ENCODE assay signal across 6 cellular contexts in genomic region chr6:136431306-136431705, GRCh38.
DNase-seq lines count a peak whose midpoint lies in the region; ATAC-seq and TF ChIP-seq lines count a peak whose summit lies in the region.
"Not testable (repeated sequence)": the region's sequence is repeated elsewhere in the genome, so short reads cannot be mapped to it uniquely, and the experiment has no call there.

No MANE protein-coding gene starts in this region.

- not testable (repeated sequence) for H3K36me3 ChIP-seq in HEK293 (ENCODE audit: control insufficient read depth in 2 of 2, insufficient read depth in 1 of 2, low read length in 2 of 2)

- H3K27me3 Mint-ChIP-seq in WTC11 (ENCODE audit: low read depth): not testable (repeated sequence)

- not testable (repeated sequence) for TF ChIP-seq CTCF in 22Rv1 (IDR thresholded peaks at IDR 0.05); HEK293 (tag by site-specific recombination; IDR thresholded peaks at IDR 0.05); WTC11 (IDR thresholded peaks at IDR 0.05); dorsolateral prefrontal cortex (IDR thresholded peaks at IDR 0.05 in 54 of 56, conservative IDR thresholded peaks at IDR 0.05 in 2 of 56; ENCODE audit: low read depth in 1 of 56, partially characterized antibody in 56 of 56)

- POLR2A ChIA-PET in HEK293 (lab: Yijun Ruan, JAX): not testable (repeated sequence)
- POLR2A ChIA-PET in WTC11 (lab: Charles Lee): interaction anchor here (0.6 kb wide), 1 partner anchor 65 kb away, joined by 4 read pairs; no protein-coding TSS in a partner anchor

- H3K27ac ChIP-seq in 22Rv1: peak overlapping the region; percentile 79
- not testable (repeated sequence) for H3K27ac ChIP-seq in HEK293 (ENCODE audit: extremely low read depth, low read depth, low read length)
- H3K27ac ChIP-seq in caudate nucleus (ENCODE audit: low read depth, low read length): peak overlapping the region; percentile 24
- H3K27ac ChIP-seq in dorsolateral prefrontal cortex: peak overlapping the region in 55 of 59 donors; percentile 22 to 98 (median 91)
- H3K27ac ChIP-seq in substantia nigra (ENCODE audit: low read depth, low read length, poor library complexity, severe bottlenecking): peak overlapping the region; percentile 96

- H3K4me3 ChIP-seq in HEK293 (ENCODE audit: low read depth, low read length); dorsolateral prefrontal cortex: not testable (repeated sequence)

- CTCF ChIA-PET in HEK293 (lab: Yijun Ruan, JAX): interaction anchor here (0.7 kb wide), 1 partner anchor 75 kb away, joined by 4 read pairs; no protein-coding TSS in a partner anchor
- CTCF ChIA-PET in WTC11 (lab: Charles Lee): not testable (repeated sequence)

- intact Hi-C loops in dorsolateral prefrontal cortex (cut with DNase I): loop anchor here (10.0 kb wide), 1 partner anchor 93 kb away; no protein-coding TSS in a partner anchor

- not testable (repeated sequence) for H3K36me3 Mint-ChIP-seq in WTC11

- peaks cover 14% of the 10 kb centered on the region for H3K4me1 ChIP-seq in HEK293 (ENCODE audit: control insufficient read depth, insufficient read depth, low read length)

- H3K9me3 ChIP-seq in HEK293 (ENCODE audit: control insufficient read depth, insufficient read depth, low read depth, low read length): not testable (repeated sequence)

- H3K4me3 Mint-ChIP-seq in WTC11: not testable (repeated sequence)

- DNase-seq in WTC11 (ENCODE audit: low spot score); caudate nucleus (lab: John Stamatoyannopoulos, UW); dorsolateral prefrontal cortex; substantia nigra (lab: John Stamatoyannopoulos, UW): not testable (repeated sequence)

- not testable (repeated sequence) for H3K9me3 Mint-ChIP-seq in WTC11

- not testable (repeated sequence) for ATAC-seq in WTC11

- peak overlapping the region; percentile 25; the same call in 1 of the 2 replicates for H3K27ac Mint-ChIP-seq in WTC11

- H3K4me1 Mint-ChIP-seq in WTC11: peaks cover 65% of the 10 kb centered on the region

- not testable (repeated sequence) for H3K27me3 ChIP-seq in dorsolateral prefrontal cortex

TF ChIP-seq in HEK293, 187 proteins besides CTCF, POLR2A, EP300 and RAD21:
- TF ChIP-seq ZNF202 (tag by site-specific recombination; IDR thresholded peaks at IDR 0.05; ENCODE audit: borderline replicate concordance) (0 out of 2 replicates have a peak, but pooled peaks have one; percentile 12), ZNF426 (tag by site-specific recombination; IDR thresholded peaks at IDR 0.05) (peak; percentile 30), ZNF518A (tag by site-specific recombination; conservative IDR thresholded peaks at IDR 0.05; ENCODE audit: low read depth) (peak; percentile 59; the same call in 1 of the 2 replicates)
